Comparison of ENCODE assay signal across 16 cellular contexts in the genomic region with DNA sequence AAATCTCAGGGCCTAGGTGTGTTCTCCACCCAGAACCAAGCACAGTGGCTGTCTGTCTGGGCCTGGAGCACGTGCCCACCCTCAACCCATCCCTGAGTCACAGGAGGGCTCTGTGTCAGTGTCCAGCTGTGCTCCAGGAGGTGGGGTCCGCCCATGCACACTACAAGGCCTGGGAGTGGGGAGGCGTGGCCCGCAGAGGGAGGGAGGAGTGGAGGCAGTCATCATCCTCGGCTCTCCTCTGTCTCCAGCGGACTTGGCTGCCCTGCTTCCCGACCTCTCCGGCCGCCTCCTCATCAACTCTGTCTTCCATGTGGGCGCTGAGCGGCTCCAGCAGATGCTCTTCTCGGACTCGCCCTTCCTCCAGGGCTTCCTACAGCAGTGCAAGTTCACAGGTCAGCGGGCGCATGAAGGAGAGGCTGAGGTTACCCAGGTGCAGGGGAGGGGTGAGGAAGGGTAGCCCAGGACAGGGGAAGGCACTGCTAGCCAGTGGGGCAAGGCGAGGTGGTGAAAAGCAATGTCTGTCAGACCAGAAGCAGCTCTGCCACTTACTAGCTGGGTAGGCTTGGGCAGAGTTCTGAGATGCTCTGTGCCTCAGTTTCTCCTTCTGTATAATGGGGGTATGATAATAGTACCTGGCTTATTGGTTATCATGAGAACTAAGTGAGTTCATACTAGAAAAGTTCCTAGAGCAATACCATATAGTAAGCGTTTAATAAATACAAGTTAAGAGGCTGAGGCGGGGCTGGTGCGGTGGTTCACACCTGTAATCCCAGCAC. TPM values are rescaled to one million over a fixed set of nuclear protein-coding genes. Genes with fewer than 3 reads are reported as not detected.
DNase-seq lines count a peak whose midpoint lies in the region; ATAC-seq and TF ChIP-seq lines count a peak whose summit lies in the region.
"Had no signal": no experiment of that assay in that cellular context is flagged by ENCODE, and none has a peak within 500 bp of the region (broad histone marks: within the 10 kb centered on the region; RNA-seq: fewer than 3 reads in every experiment).

No MANE protein-coding gene starts in this region.

- peaks cover 49% of the 10 kb centered on the region for H3K36me3 Mint-ChIP-seq in T-cell

- no peak overlapping the region for H3K4me3 ChIP-seq in left ventricle myocardium inferior
- H3K4me3 ChIP-seq: vagina had no signal

- ATAC-seq in left ventricle myocardium superior, result peak; percentile 9
- ATAC-seq in T-cell (replicated peaks in 1 of 4), result no peak
- no peak for ATAC-seq in HG03457 (IDR thresholded peaks at IDR 0.05; ENCODE audit: unreplicated experiment)

- DNase-seq in left ventricle myocardium superior (no peak), left ventricle myocardium inferior (no peak), T-cell (no peak), iris pigment epithelial cell (ENCODE audit: low read depth) (peak; percentile 30), amygdala (lab: John Stamatoyannopoulos, UW) (no peak), GOT3 (lab: John Stamatoyannopoulos, UW) (no peak), HUDEP-2 (lab: John Stamatoyannopoulos, UW; ENCODE audit: unreplicated experiment in 76 of 76) (no peak)
- DNase-seq: activated CD4-positive, alpha-beta memory T cell treated with anti-CD3 and anti-CD28 coated beads, Interleukin-2, amount 10 ng/mL, durations not matched to agents 7 days and 5 days; amniotic stem cell; midbrain; NCI-H1417; stimulated activated CD4-positive, alpha-beta T cell treated with anti-CD3 and anti-CD28 coated beads, Interleukin-2, amount 100 ng/mL, for 24 hours had no signal

- POLR2A ChIA-PET in T-cell (lab: Charles Lee), result no interaction called here

- H3K27me3 Mint-ChIP-seq in T-cell, result no peaks in the 10 kb centered on the region
- H3K27me3 Mint-ChIP-seq: activated CD4-positive, alpha-beta memory T cell treated with anti-CD3 and anti-CD28 coated beads, Interleukin-2, amount 10 ng/mL, durations not matched to agents 7 days and 5 days; central memory CD8-positive, alpha-beta T cell had no signal

- peaks cover 65 to 67% (median 67%) of the 10 kb centered on the region in 3 donors for H3K4me1 Mint-ChIP-seq in T-cell

- no peak overlapping the region for H3K27ac ChIP-seq in left ventricle myocardium inferior (replicated peaks)
- H3K27ac ChIP-seq: vagina had no signal

- no peaks in the 10 kb centered on the region for H3K9me3 Mint-ChIP-seq in T-cell
- H3K9me3 Mint-ChIP-seq: activated CD4-positive, alpha-beta memory T cell treated with anti-CD3 and anti-CD28 coated beads, Interleukin-2, amount 10 ng/mL, durations not matched to agents 7 days and 5 days; central memory CD8-positive, alpha-beta T cell had no signal

- intact Hi-C loops in left ventricle myocardium superior (cut with micrococcal nuclease), result no loop called here
- intact Hi-C loops in left ventricle myocardium inferior (cut with micrococcal nuclease), result no loop called here

- CTCF ChIA-PET in T-cell (lab: Charles Lee), result no interaction called here

- H3K27ac Mint-ChIP-seq in T-cell, result peak overlapping the region; percentile 94 to 100
- H3K27ac Mint-ChIP-seq: activated CD4-positive, alpha-beta memory T cell treated with anti-CD3 and anti-CD28 coated beads, Interleukin-2, amount 10 ng/mL, durations not matched to agents 7 days and 5 days had no signal

- no peaks in the 10 kb centered on the region for H3K27me3 ChIP-seq in left ventricle myocardium inferior (ENCODE audit: low read depth)
- H3K27me3 ChIP-seq: neutrophil, vagina had no signal

- no peak for TF ChIP-seq CTCF in left ventricle myocardium inferior (IDR thresholded peaks at IDR 0.05; ENCODE audit: borderline replicate concordance)

- no peaks in the 10 kb centered on the region for H3K9me3 ChIP-seq in left ventricle myocardium inferior (replicated peaks)
- H3K9me3 ChIP-seq: neutrophil, vagina had no signal

- peaks cover 26% of the 10 kb centered on the region for H3K4me1 ChIP-seq in left ventricle myocardium inferior

- H3K36me3 ChIP-seq in left ventricle myocardium inferior, result peaks cover 81% of the 10 kb centered on the region

- H3K4me3 Mint-ChIP-seq in T-cell, result peak overlapping the region in 1 of 3 donors; percentile 54
- H3K4me3 Mint-ChIP-seq: activated CD4-positive, alpha-beta memory T cell treated with anti-CD3 and anti-CD28 coated beads, Interleukin-2, amount 10 ng/mL, durations not matched to agents 7 days and 5 days had no signal

RNA-seq across cellular contexts. Expression of a gene that starts 14.5 kb away (rescaled TPM):
- 45.7 TPM for total RNA-seq in left ventricle myocardium superior
- 52.8 TPM for total RNA-seq in left ventricle myocardium inferior
- total RNA-seq in T-cell, result 1 to 10 TPM; 1.1 to 4.3 (median 3.7) TPM

RNA-seq across cellular contexts. Expression of a gene that starts 15.6 kb away (rescaled TPM):
- total RNA-seq in left ventricle myocardium superior, result 30.6 TPM
- total RNA-seq in left ventricle myocardium inferior, result 26.2 TPM
- total RNA-seq in T-cell, result 100 to 1,000 TPM; 189 to 318 (median 227) TPM

RNA-seq across cellular contexts. Expression of a gene that starts 25.8 kb away (rescaled TPM):
- total RNA-seq in left ventricle myocardium superior, result 9.8 TPM
- 3.4 TPM for total RNA-seq in left ventricle myocardium inferior
- total RNA-seq in T-cell, result under 1 TPM in 3 of 5 donors, not detected in 2; 0.41 to 0.51 (median 0.46) TPM
- total RNA-seq: activated CD4-positive, alpha-beta memory T cell treated with anti-CD3 and anti-CD28 coated beads, Interleukin-2, amount 10 ng/mL, durations not matched to agents 7 days and 5 days; vagina had no signal

RNA-seq across cellular contexts. Expression of a gene that starts 51.7 kb away (rescaled TPM):
- 3.4 TPM for total RNA-seq in left ventricle myocardium superior
- 3.2 TPM for total RNA-seq in left ventricle myocardium inferior
- 10 to 100 TPM; 14.1 to 29.0 (median 26.8) TPM for total RNA-seq in T-cell
